16 cellular contexts compared by ENCODE assay signal in genomic region chr5:151572657-151573368, GRCh38. TPM values are rescaled to one million over a fixed set of nuclear protein-coding genes. Genes with fewer than 3 reads are reported as not detected.
"Had no signal": no experiment of that assay in that cellular context is flagged by ENCODE, and none has a peak within 500 bp of the region (broad histone marks: within the 10 kb centered on the region; RNA-seq: fewer than 3 reads in every experiment).

No MANE protein-coding gene starts in this region.

- H3K36me3 ChIP-seq: ascending aorta, heart left ventricle, neural progenitor cell, ovary had no signal

- H3K27me3 ChIP-seq: ascending aorta, neural progenitor cell, ovary had no signal

- H3K9me3 ChIP-seq: ascending aorta, heart left ventricle, ovary had no signal

- H3K4me2 ChIP-seq: neural progenitor cell had no signal

- H2AFZ ChIP-seq: neural progenitor cell had no signal

- H3K4me1 ChIP-seq: ascending aorta, neural progenitor cell had no signal

- ATAC-seq: heart left ventricle; left colon; stimulated activated effector memory CD8-positive, alpha-beta T cell treated with anti-CD3 and anti-CD28 coated beads, Interleukin-12 subunit alpha, Interleukin-12 subunit beta, amount 100 ng/mL, for 72 hours; T-helper 17 cell had no signal

- DNase-seq: activated CD4-positive, alpha-beta memory T cell treated with anti-CD3 and anti-CD28 coated beads, Interleukin-2, amount 10 ng/mL, durations not matched to agents 7 days and 5 days; activated CD4-positive, alpha-beta T cell treated with anti-CD3 and anti-CD28 coated beads for 4 hours; activated naive CD4-positive, alpha-beta T cell treated with anti-CD3 and anti-CD28 coated beads, Interleukin-2, amount 10 ng/mL, durations not matched to agents 7 days and 5 days; activated T-cell treated with anti-CD3 and anti-CD28 coated beads, Interleukin-2, amount 50 U/mL, for 24 hours; foreskin melanocyte; heart left ventricle; left colon; naive B cell; ovary; T-helper 17 cell had no signal

- H3K4me3 ChIP-seq: ascending aorta, heart left ventricle, neural progenitor cell, ovary had no signal

- H3K9ac ChIP-seq: neural progenitor cell had no signal

- H3K27ac ChIP-seq: ascending aorta, heart left ventricle, neural progenitor cell, ovary had no signal

RNA-seq across cellular contexts. Expression of gene FAT2, which starts 18.3 kb away (rescaled TPM):
- total RNA-seq: activated CD4-positive, alpha-beta memory T cell treated with anti-CD3 and anti-CD28 coated beads, Interleukin-2, amount 10 ng/mL, durations not matched to agents 7 days and 5 days; ascending aorta; dermis microvascular lymphatic vessel endothelial cell; left colon; lung microvascular endothelial cell; mononuclear cell; T-helper 17 cell had no signal
